In genomic region chr10:97321032-97321806, GRCh38 we compare ENCODE assay signal across 8 cellular contexts. TPM values are rescaled to one million over a fixed set of nuclear protein-coding genes. Genes with fewer than 3 reads are reported as not detected.
DNase-seq lines count a peak whose midpoint lies in the region; ATAC-seq and TF ChIP-seq lines count a peak whose summit lies in the region.

No MANE protein-coding gene starts in this region.

- no peaks in the 10 kb centered on the region for H3K36me3 Mint-ChIP-seq in chondrocyte (ENCODE audit: low read depth)

- no peak overlapping the region for H3K27ac Mint-ChIP-seq in chondrocyte (ENCODE audit: unreplicated experiment)

- H3K9ac ChIP-seq in ES-I3 (ENCODE audit: low read depth, low read length), result peak overlapping the region; percentile 75

- peaks cover 10% of the 10 kb centered on the region; the same call in 1 of the 2 replicates for H3K4me1 ChIP-seq in ES-I3 (ENCODE audit: insufficient read depth, low read length)

- no peaks in the 10 kb centered on the region for H3K9me3 ChIP-seq in ES-I3 (ENCODE audit: control insufficient read depth, insufficient read depth, low read length)

- no peaks in the 10 kb centered on the region for H3K9me3 Mint-ChIP-seq in chondrocyte (ENCODE audit: low read depth)

- H3K27me3 Mint-ChIP-seq in chondrocyte (ENCODE audit: low read depth), result peaks cover 10% of the 10 kb centered on the region

- H3K4me3 Mint-ChIP-seq in chondrocyte (ENCODE audit: unreplicated experiment), result peak overlapping the region; percentile 66

- no peak for ATAC-seq in GM19035 (IDR thresholded peaks at IDR 0.05; ENCODE audit: unreplicated experiment)
- no peak for ATAC-seq in HG02623 (IDR thresholded peaks at IDR 0.05; ENCODE audit: unreplicated experiment)

- TF ChIP-seq CTCF in chondrocyte (IDR thresholded peaks at IDR 0.05), result no peak

- H3K27ac ChIP-seq in temporal lobe (ENCODE audit: low read depth, low read length), result peak overlapping the region; percentile 69

- no peaks in the 10 kb centered on the region for H3K36me3 ChIP-seq in ES-I3 (ENCODE audit: insufficient read depth, low read length)

- peaks cover 18% of the 10 kb centered on the region for H3K4me1 Mint-ChIP-seq in chondrocyte (ENCODE audit: low read depth)

- DNase-seq in NCI-H69 (lab: John Stamatoyannopoulos, UW) (peak; percentile 75), chondrocyte (ENCODE audit: low spot score) (no peak), medulla oblongata (ENCODE audit: extremely low spot score) (peak; percentile 78), SW 1271 (lab: John Stamatoyannopoulos, UW) (no peak)

RNA-seq across cellular contexts. Expression of gene FRAT1, which starts 2.1 kb away (rescaled TPM):
- 1.3 to 2.6 TPM (median 1.5 TPM) in 3 replicates for total RNA-seq in chondrocyte
- 4.2 TPM for total RNA-seq in temporal lobe

RNA-seq across cellular contexts. Expression of gene FRAT2, which starts 13.3 kb away (rescaled TPM):
- total RNA-seq in chondrocyte, result 4.1 to 4.7 TPM (median 4.2 TPM) in 3 replicates
- 8.4 TPM for total RNA-seq in temporal lobe

RNA-seq across cellular contexts. Expression of gene ARHGAP19, which starts 28.8 kb away (rescaled TPM):
- total RNA-seq in chondrocyte, result 2.5 to 3.3 TPM (median 2.6 TPM) in 3 replicates
- total RNA-seq in temporal lobe, result 6.4 TPM

Comparison
In these comparisons a context has a peak if more than half of its experiments do, and no peak if none do; other contexts are left out.
1. DNase-seq: peak in NCI-H69 (single experiment) and medulla oblongata (single experiment); none in chondrocyte (single experiment) and SW 1271 (0 of 2).